ENCODE assay signal across 12 cellular contexts in the genomic region with DNA sequence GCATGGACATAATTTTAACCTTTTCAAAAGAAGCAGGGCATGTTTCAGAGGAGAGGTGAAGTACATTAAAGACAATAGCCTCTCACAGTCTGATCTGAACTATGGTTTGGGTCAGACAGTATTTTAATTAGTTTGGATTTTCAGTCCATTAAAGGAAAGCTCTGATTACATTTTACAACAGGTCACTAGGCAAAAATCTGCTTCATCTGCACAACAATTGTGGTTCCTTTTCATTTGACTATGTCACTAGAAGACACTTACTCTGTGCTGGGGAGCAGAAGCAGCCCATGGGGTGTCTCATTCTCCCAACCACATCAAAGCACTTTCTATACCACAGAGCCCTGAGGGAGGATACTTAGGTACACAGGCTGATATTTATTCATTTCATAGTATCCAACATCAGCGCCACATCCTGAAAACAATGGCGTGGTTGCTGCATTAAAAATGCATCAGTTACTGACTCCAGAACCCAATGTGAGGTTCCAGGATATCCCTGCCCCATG. TPM values are rescaled to one million over a fixed set of nuclear protein-coding genes. Genes with fewer than 3 reads are reported as not detected.
DNase-seq lines count a peak whose midpoint lies in the region; ATAC-seq and TF ChIP-seq lines count a peak whose summit lies in the region.
"Had no signal": no experiment of that assay in that cellular context is flagged by ENCODE, and none has a peak within 500 bp of the region (broad histone marks: within the 10 kb centered on the region; RNA-seq: fewer than 3 reads in every experiment).

No MANE protein-coding gene starts in this region.

- CTCF ChIA-PET in CD8-positive, alpha-beta T cell (lab: Charles Lee), result no interaction called here

- WGBS in suprapubic skin, result 86% methylated on average over 2 of the region's 2 CpGs

- TF ChIP-seq POLR2A in suprapubic skin (IDR thresholded peaks at IDR 0.05), result no peak

- no peak overlapping the region for H3K4me3 Mint-ChIP-seq in CD8-positive, alpha-beta T cell
- H3K4me3 Mint-ChIP-seq: brain had no signal

- H3K9me3 Mint-ChIP-seq in CD8-positive, alpha-beta T cell, result peaks cover 2% of the 10 kb centered on the region

- no peaks in the 10 kb centered on the region for H3K27me3 ChIP-seq in CD8-positive, alpha-beta T cell (ENCODE audit: insufficient read depth, low read length)
- no peaks in the 10 kb centered on the region for H3K27me3 ChIP-seq in suprapubic skin
- H3K27me3 ChIP-seq: heart left ventricle had no signal

- no peaks in the 10 kb centered on the region for H3K36me3 Mint-ChIP-seq in CD8-positive, alpha-beta T cell

- DNase-seq in CD8-positive, alpha-beta T cell, result no peak
- peak; percentile 49 for DNase-seq in LoVo (ENCODE audit: low spot score)
- DNase-seq in astrocyte of the cerebellum (ENCODE audit: low read depth), result peak; percentile 62
- DNase-seq in suprapubic skin (ENCODE audit: low spot score in 2 of 2), result no peak
- no peak for DNase-seq in hippocampal formation (lab: John Stamatoyannopoulos, UW)
- DNase-seq: Caco-2, heart left ventricle, NCI-H1436 treated with DMSO at 0.1 percent for 48 hours had no signal

- peaks cover 9% of the 10 kb centered on the region for H3K4me1 Mint-ChIP-seq in CD8-positive, alpha-beta T cell (ENCODE audit: low read depth)

- in situ Hi-C loops in astrocyte of the cerebellum (cut with HindIII; ENCODE audit: low sequenced_read_pairs), result no loop called here

- no peak for TF ChIP-seq EP300 in suprapubic skin (IDR thresholded peaks at IDR 0.05)

- intact Hi-C loops in CD8-positive, alpha-beta T cell (cut with DNase I, micrococcal nuclease), result no loop called here

- no peak for TF ChIP-seq CTCF in CD8-positive, alpha-beta T cell (IDR thresholded peaks at IDR 0.05)
- TF ChIP-seq CTCF in astrocyte of the cerebellum (IDR thresholded peaks at IDR 0.05; ENCODE audit: low read depth, low read length, missing control alignments), result no peak
- no peak for TF ChIP-seq CTCF in suprapubic skin (IDR thresholded peaks at IDR 0.05)

- no peaks in the 10 kb centered on the region for H3K4me1 ChIP-seq in CD8-positive, alpha-beta T cell (ENCODE audit: insufficient read depth, low read length)
- no peaks in the 10 kb centered on the region for H3K4me1 ChIP-seq in suprapubic skin

- peaks cover 22% of the 10 kb centered on the region for H3K27me3 Mint-ChIP-seq in CD8-positive, alpha-beta T cell (ENCODE audit: low read depth)

- no peak overlapping the region for H3K4me3 ChIP-seq in CD8-positive, alpha-beta T cell (ENCODE audit: low read depth, low read length)
- H3K4me3 ChIP-seq in astrocyte of the cerebellum (ENCODE audit: low read depth, low read length) (no peak overlapping the region), suprapubic skin (no peak overlapping the region)
- H3K4me3 ChIP-seq: heart left ventricle had no signal

- H3K36me3 ChIP-seq in CD8-positive, alpha-beta T cell (ENCODE audit: insufficient read depth, low read length), result no peaks in the 10 kb centered on the region
- no peaks in the 10 kb centered on the region for H3K36me3 ChIP-seq in suprapubic skin
- H3K36me3 ChIP-seq: heart left ventricle had no signal

- no peak overlapping the region for H3K27ac Mint-ChIP-seq in CD8-positive, alpha-beta T cell
- H3K27ac Mint-ChIP-seq: brain had no signal

- ATAC-seq in CD8-positive, alpha-beta T cell, result peak; percentile 62
- ATAC-seq in GM19463 (IDR thresholded peaks at IDR 0.05; ENCODE audit: unreplicated experiment) (peak; percentile 58), GM21737 (IDR thresholded peaks at IDR 0.05; ENCODE audit: unreplicated experiment) (no peak), HG03457 (IDR thresholded peaks at IDR 0.05; ENCODE audit: unreplicated experiment) (no peak)
- ATAC-seq: heart left ventricle had no signal

- H3K9me3 ChIP-seq in CD8-positive, alpha-beta T cell (ENCODE audit: low read length), result no peaks in the 10 kb centered on the region
- no peaks in the 10 kb centered on the region for H3K9me3 ChIP-seq in suprapubic skin
- H3K9me3 ChIP-seq: Caco-2, heart left ventricle had no signal

- no peak overlapping the region for H3K27ac ChIP-seq in CD8-positive, alpha-beta T cell (ENCODE audit: low read depth, low read length)
- H3K27ac ChIP-seq in suprapubic skin, result no peak overlapping the region
- H3K27ac ChIP-seq: heart left ventricle had no signal

- POLR2A ChIA-PET in CD8-positive, alpha-beta T cell (lab: Charles Lee), result no interaction called here

RNA-seq across cellular contexts. Expression of a gene that starts 36.6 kb away (rescaled TPM):
- total RNA-seq in CD8-positive, alpha-beta T cell, result 10 to 100 TPM; 34.6 to 35.0 TPM
- total RNA-seq in suprapubic skin, result 10 to 100 TPM; 36.1 to 73.9 (median 46.9) TPM

Comparison
In these comparisons a context has a peak if more than half of its experiments do, and no peak if none do; other contexts are left out.
1. ATAC-seq: peak in CD8-positive, alpha-beta T cell (single experiment) and GM19463 (single experiment); none in GM21737 (single experiment) and HG03457 (single experiment).
2. DNase-seq: peak in LoVo (single experiment) and astrocyte of the cerebellum (single experiment); none in CD8-positive, alpha-beta T cell (0 of 7), suprapubic skin (0 of 2) and hippocampal formation (0 of 2).